19 cellular contexts compared by ENCODE assay signal in genomic region chr7:51732066-51732465, GRCh38.
DNase-seq lines count a peak whose midpoint lies in the region; ATAC-seq and TF ChIP-seq lines count a peak whose summit lies in the region.
"Had no signal": no experiment of that assay in that cellular context is flagged by ENCODE, and none has a peak within 500 bp of the region (broad histone marks: within the 10 kb centered on the region; RNA-seq: fewer than 3 reads in every experiment).

No MANE protein-coding gene starts in this region.

- no peaks in the 10 kb centered on the region for H3K9me2 ChIP-seq in GM23338 (ENCODE audit: insufficient read depth)

- H3K9me3 Mint-ChIP-seq in GM23338: peaks cover 29% of the 10 kb centered on the region
- H3K9me3 Mint-ChIP-seq in activated CD4-positive, alpha-beta memory T cell treated with anti-CD3 and anti-CD28 coated beads for 36 hours: peaks cover 35% of the 10 kb centered on the region

- H3K79me2 ChIP-seq in GM23338 (replicated peaks; ENCODE audit: insufficient read depth): no peaks in the 10 kb centered on the region

- intact Hi-C loops in activated CD4-positive, alpha-beta memory T cell treated with anti-CD3 and anti-CD28 coated beads for 36 hours (cut with micrococcal nuclease): no loop called here

- H3K4me3 Mint-ChIP-seq in GM23338: no peak overlapping the region
- H3K4me3 Mint-ChIP-seq in activated CD4-positive, alpha-beta memory T cell treated with anti-CD3 and anti-CD28 coated beads for 36 hours: no peak overlapping the region
- H3K4me3 Mint-ChIP-seq: IgD-negative memory B cell had no signal

- H4K20me1 ChIP-seq in GM23338 (replicated peaks; ENCODE audit: insufficient read depth): no peaks in the 10 kb centered on the region; the same call in 1 of the 2 replicates

- no peak overlapping the region for H3K4me3 ChIP-seq in GM23338
- H3K4me3 ChIP-seq: A549, GM12878 had no signal

- POLR2A ChIA-PET in activated CD4-positive, alpha-beta memory T cell treated with anti-CD3 and anti-CD28 coated beads for 36 hours (lab: Charles Lee): no interaction called here

- peaks cover 38% of the 10 kb centered on the region for H3K27me3 Mint-ChIP-seq in GM23338 (ENCODE audit: insufficient read depth, low read depth, poor library complexity)
- H3K27me3 Mint-ChIP-seq in activated CD4-positive, alpha-beta memory T cell treated with anti-CD3 and anti-CD28 coated beads for 36 hours: no peaks in the 10 kb centered on the region
- H3K27me3 Mint-ChIP-seq: IgD-negative memory B cell had no signal

- peaks cover 5% of the 10 kb centered on the region; the same call in 1 of the 2 replicates for H3K36me3 ChIP-seq in GM23338 (ENCODE audit: insufficient read depth)

- peak overlapping the region; percentile 27; the same call in 1 of the 2 replicates for H3K4me2 ChIP-seq in GM23338
- H3K4me2 ChIP-seq: A549 had no signal

- H3K4me1 ChIP-seq in GM23338 (ENCODE audit: insufficient read depth): peaks cover 25% of the 10 kb centered on the region
- H3K4me1 ChIP-seq: A549 had no signal

- H3K27ac ChIP-seq in GM23338 (ENCODE audit: low read depth): no peak overlapping the region
- peak overlapping the region; percentile 65 for H3K27ac ChIP-seq in caudate nucleus (ENCODE audit: low read depth, low read length)
- H3K27ac ChIP-seq: A549 had no signal

- CTCF ChIA-PET in activated CD4-positive, alpha-beta memory T cell treated with anti-CD3 and anti-CD28 coated beads for 36 hours (lab: Charles Lee): no interaction called here

- peaks cover 31% of the 10 kb centered on the region for H3K4me1 Mint-ChIP-seq in GM23338
- H3K4me1 Mint-ChIP-seq in activated CD4-positive, alpha-beta memory T cell treated with anti-CD3 and anti-CD28 coated beads for 36 hours (ENCODE audit: low read depth): no peaks in the 10 kb centered on the region
- H3K4me1 Mint-ChIP-seq: IgD-negative memory B cell had no signal

- H2AFZ ChIP-seq in GM23338: no peak overlapping the region

- H3K27me3 ChIP-seq in GM23338 (ENCODE audit: insufficient read depth): peaks cover 62% of the 10 kb centered on the region

- TF ChIP-seq CTCF in GM23338 (conservative IDR thresholded peaks at IDR 0.05; ENCODE audit: low read depth in 2 of 2): no peak

- DNase-seq in GM23338 (ENCODE audit: low spot score) (no peak), caudate nucleus (lab: John Stamatoyannopoulos, UW) (peak in 27 of 61 donors; percentile 2 to 66 (median 10)), medulla oblongata (ENCODE audit: extremely low spot score) (peak; percentile 76), retina (peak; percentile 12), HuH-7.5 (ENCODE audit: low spot score) (no peak), GM19240 (ENCODE audit: insufficient read length, low spot score) (no peak)
- no peak for DNase-seq in activated CD4-positive, alpha-beta memory T cell treated with anti-CD3 and anti-CD28 coated beads for 36 hours
- DNase-seq: DMS79 treated with DMSO at 0.1 percent for 48 hours, H7, Kasumi-1, NCI-H1105 treated with DMSO at 0.1 percent for 48 hours, NCI-H1694 treated with DMSO at 0.1 percent for 48 hours, NCI-H2107, NCI-H69, RPMI8226, SIG-M5 had no signal

- H3K27ac Mint-ChIP-seq in GM23338: no peak overlapping the region
- no peak overlapping the region for H3K27ac Mint-ChIP-seq in activated CD4-positive, alpha-beta memory T cell treated with anti-CD3 and anti-CD28 coated beads for 36 hours
- H3K27ac Mint-ChIP-seq: IgD-negative memory B cell had no signal

- H3F3A ChIP-seq in GM23338 (replicated peaks; ENCODE audit: low read depth): no peaks in the 10 kb centered on the region; the same call in 1 of the 2 replicates

- peak; percentile 50 for ATAC-seq in GM23338
- ATAC-seq: A549, GM12878 had no signal

- H3K36me3 Mint-ChIP-seq in GM23338 (ENCODE audit: low read depth): peaks cover 29% of the 10 kb centered on the region
- H3K36me3 Mint-ChIP-seq in activated CD4-positive, alpha-beta memory T cell treated with anti-CD3 and anti-CD28 coated beads for 36 hours: no peaks in the 10 kb centered on the region
- H3K36me3 Mint-ChIP-seq: IgD-negative memory B cell had no signal

TF ChIP-seq in GM23338, 12 proteins besides CTCF, POLR2A, EP300 and RAD21 (continues in another document):
- no peak for TF ChIP-seq ZNF462 (CRISPR knock-in tag; IDR thresholded peaks at IDR 0.05)
- TF ChIP-seq NANOG (IDR thresholded peaks at IDR 0.05; ENCODE audit: borderline replicate concordance): no peak
- TF ChIP-seq EZH2phosphoT487 (IDR thresholded peaks at IDR 0.05; ENCODE audit: unreplicated experiment): no peak
- no peak for TF ChIP-seq ETS1 (IDR thresholded peaks at IDR 0.05)
- TF ChIP-seq ZNF331 (CRISPR knock-in tag; IDR thresholded peaks at IDR 0.05; ENCODE audit: low read depth): no peak
- TF ChIP-seq POLR2AphosphoS5 (IDR thresholded peaks at IDR 0.05; ENCODE audit: low read depth): no peak
- no peak for TF ChIP-seq STAT1 (IDR thresholded peaks at IDR 0.05; ENCODE audit: unreplicated experiment)

Comparison
In these comparisons a context has a peak if more than half of its experiments do, and no peak if none do; other contexts are left out.
1. DNase-seq: peak in medulla oblongata (single experiment) and retina (single experiment); none in GM23338 (single experiment), HuH-7.5 (single experiment), GM19240 (single experiment) and activated CD4-positive, alpha-beta memory T cell treated with anti-CD3 and anti-CD28 coated beads for 36 hours (single experiment).